15 cellular contexts compared by ENCODE assay signal in genomic region chr14:37384870-37385596, GRCh38.
DNase-seq lines count a peak whose midpoint lies in the region; ATAC-seq lines count a peak whose summit lies in the region.
"Had no signal": no experiment of that assay in that cellular context is flagged by ENCODE, and none has a peak within 500 bp of the region (broad histone marks: within the 10 kb centered on the region; RNA-seq: fewer than 3 reads in every experiment).

No MANE protein-coding gene starts in this region.

- peak; percentile 77 for DNase-seq in DMS153 treated with DMSO at 0.1 percent for 48 hours (lab: John Stamatoyannopoulos, UW; ENCODE audit: unreplicated experiment)
- peak; percentile 80 for DNase-seq in NCI-H146 (lab: John Stamatoyannopoulos, UW)
- DNase-seq in NCI-H748 (lab: John Stamatoyannopoulos, UW; ENCODE audit: unreplicated experiment) = peak; percentile 95
- DNase-seq in left kidney (ENCODE audit: low read depth, low spot score) = peak; percentile 8
- no peak for DNase-seq in effector memory CD4-positive, alpha-beta T cell
- no peak for DNase-seq in mesendoderm
- DNase-seq: activated CD4-positive, alpha-beta T cell treated with anti-CD3 and anti-CD28 coated beads for 36 hours; effector CD4-positive, alpha-beta T cell; Right ventricle myocardium superior; T-helper 9 cell had no signal

- H3K27ac ChIP-seq in effector memory CD4-positive, alpha-beta T cell (ENCODE audit: insufficient read depth, low read length, poor library complexity, severe bottlenecking) = no peak overlapping the region
- no peak overlapping the region for H3K27ac ChIP-seq in mesendoderm (ENCODE audit: low read depth, low read length)
- H3K27ac ChIP-seq: neutrophil, tibial nerve had no signal

- no peak overlapping the region for H2BK120ac ChIP-seq in mesendoderm (ENCODE audit: low read depth, low read length)

- H3K4me1 ChIP-seq in effector memory CD4-positive, alpha-beta T cell (ENCODE audit: control insufficient read depth, insufficient read depth, low read length, poor library complexity, severe bottlenecking) = no peaks in the 10 kb centered on the region
- no peaks in the 10 kb centered on the region for H3K4me1 ChIP-seq in mesendoderm (ENCODE audit: control insufficient read depth, low read depth, low read length)
- H3K4me1 ChIP-seq: tibial nerve had no signal

- no peak overlapping the region for H3K4me2 ChIP-seq in mesendoderm (ENCODE audit: low read length)

- H3K56ac ChIP-seq in mesendoderm (ENCODE audit: low read length) = no peak overlapping the region

- H2AK5ac ChIP-seq in mesendoderm (ENCODE audit: low read length) = no peak overlapping the region

- H4K8ac ChIP-seq in mesendoderm (ENCODE audit: low read depth, low read length) = no peak overlapping the region

- H3K4ac ChIP-seq in mesendoderm (ENCODE audit: low read depth, low read length) = no peak overlapping the region

- H3K36me3 ChIP-seq in effector memory CD4-positive, alpha-beta T cell (ENCODE audit: control insufficient read depth, insufficient read depth, low read length) = no peaks in the 10 kb centered on the region
- no peaks in the 10 kb centered on the region for H3K36me3 ChIP-seq in mesendoderm (ENCODE audit: control insufficient read depth, insufficient read depth, low read length)
- H3K36me3 ChIP-seq: neutrophil had no signal

- H3K18ac ChIP-seq in mesendoderm (ENCODE audit: low read length) = no peak overlapping the region

- ATAC-seq in HG03521 (IDR thresholded peaks at IDR 0.05; ENCODE audit: unreplicated experiment) (no peak), HG02623 (IDR thresholded peaks at IDR 0.05; ENCODE audit: unreplicated experiment) (no peak)
- ATAC-seq: activated CD4-positive, alpha-beta T cell treated with anti-CD3 and anti-CD28 coated beads for 36 hours; sciatic nerve had no signal

- no peaks in the 10 kb centered on the region for H3K9me3 ChIP-seq in effector memory CD4-positive, alpha-beta T cell (ENCODE audit: control insufficient read depth, low read length)
- H3K9me3 ChIP-seq: neutrophil had no signal

- WGBS in mesendoderm (ENCODE audit: extremely low coverage, insufficient coverage, low lambda C conversion rate) = no CpG with 5 or more reads among the region's 6 CpGs

- no peaks in the 10 kb centered on the region for H3K79me2 ChIP-seq in mesendoderm (ENCODE audit: control insufficient read depth, insufficient read depth, low read length)

- H4K5ac ChIP-seq in mesendoderm (ENCODE audit: low read length) = no peak overlapping the region

- H3K27me3 ChIP-seq in effector memory CD4-positive, alpha-beta T cell (replicated peaks; ENCODE audit: control insufficient read depth, insufficient read depth, low read length, poor library complexity, severe bottlenecking) = no peaks in the 10 kb centered on the region
- no peaks in the 10 kb centered on the region for H3K27me3 ChIP-seq in mesendoderm (ENCODE audit: insufficient read depth, low read length, poor library complexity)
- H3K27me3 ChIP-seq: neutrophil, tibial nerve had no signal

- H2BK15ac ChIP-seq in mesendoderm (replicated peaks; ENCODE audit: low read depth) = no peak overlapping the region

- no peak overlapping the region for H3K23ac ChIP-seq in mesendoderm (ENCODE audit: low read length)

- H3K4me3 ChIP-seq in effector memory CD4-positive, alpha-beta T cell (ENCODE audit: insufficient read depth, low read depth, low read length, poor library complexity, severe bottlenecking) = no peak overlapping the region
- H3K4me3 ChIP-seq in mesendoderm (ENCODE audit: low read length) = no peak overlapping the region
- H3K4me3 ChIP-seq: tibial nerve had no signal

- no peak overlapping the region for H2BK5ac ChIP-seq in mesendoderm (ENCODE audit: low read length)

- H3K79me1 ChIP-seq in mesendoderm (ENCODE audit: low read length) = no peaks in the 10 kb centered on the region

- H3K9ac ChIP-seq in mesendoderm (ENCODE audit: low read length) = no peak overlapping the region

Comparison
In these comparisons a context has a peak if more than half of its experiments do, and no peak if none do; other contexts are left out.
1. DNase-seq: peak in DMS153 treated with DMSO at 0.1 percent for 48 hours (single experiment), NCI-H146 (single experiment), NCI-H748 (single experiment) and left kidney (single experiment); none in effector memory CD4-positive, alpha-beta T cell (0 of 3) and mesendoderm (single experiment).